In the genomic region with DNA sequence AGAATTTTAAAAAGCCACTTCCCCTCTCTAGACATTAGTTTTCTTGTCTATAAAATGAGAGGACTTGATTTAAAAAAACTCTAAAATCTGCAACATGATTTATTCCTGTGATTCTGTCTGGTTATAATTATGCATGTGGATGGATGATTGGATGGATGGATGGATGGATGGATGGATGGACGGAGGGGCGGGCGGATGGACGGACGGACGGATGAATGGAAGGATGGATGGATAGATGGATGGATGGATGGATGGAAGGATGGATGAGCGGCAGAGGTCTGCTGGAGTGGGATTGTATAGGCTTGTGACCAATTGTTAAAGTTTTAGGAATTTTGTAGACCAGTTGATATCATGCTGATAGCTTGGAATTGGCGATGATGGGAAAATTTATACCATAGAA, we compare ENCODE assay signal across 8 cellular contexts.
"Had no signal": no experiment of that assay in that cellular context is flagged by ENCODE, and none has a peak within 500 bp of the region (broad histone marks: within the 10 kb centered on the region; RNA-seq: fewer than 3 reads in every experiment).

No MANE protein-coding gene starts in this region.

- DNase-seq: GM23248, GOT3, H7, H9, HCEC 1CT, HFFc6 had no signal

- H3K4me3 ChIP-seq: GM23248, GM23338, HAP-1 had no signal

- H3K36me3 ChIP-seq: HAP-1 had no signal

- H3K27ac Mint-ChIP-seq: H9, HFFc6 had no signal

- H3K4me3 Mint-ChIP-seq: GM23338, H9, HFFc6 had no signal

- H3K4me1 ChIP-seq: HAP-1 had no signal

- H3K27ac ChIP-seq: GM23248 had no signal

- H3K9me3 ChIP-seq: HAP-1 had no signal
